Comparison of ENCODE assay signal across 15 cellular contexts in the genomic region with DNA sequence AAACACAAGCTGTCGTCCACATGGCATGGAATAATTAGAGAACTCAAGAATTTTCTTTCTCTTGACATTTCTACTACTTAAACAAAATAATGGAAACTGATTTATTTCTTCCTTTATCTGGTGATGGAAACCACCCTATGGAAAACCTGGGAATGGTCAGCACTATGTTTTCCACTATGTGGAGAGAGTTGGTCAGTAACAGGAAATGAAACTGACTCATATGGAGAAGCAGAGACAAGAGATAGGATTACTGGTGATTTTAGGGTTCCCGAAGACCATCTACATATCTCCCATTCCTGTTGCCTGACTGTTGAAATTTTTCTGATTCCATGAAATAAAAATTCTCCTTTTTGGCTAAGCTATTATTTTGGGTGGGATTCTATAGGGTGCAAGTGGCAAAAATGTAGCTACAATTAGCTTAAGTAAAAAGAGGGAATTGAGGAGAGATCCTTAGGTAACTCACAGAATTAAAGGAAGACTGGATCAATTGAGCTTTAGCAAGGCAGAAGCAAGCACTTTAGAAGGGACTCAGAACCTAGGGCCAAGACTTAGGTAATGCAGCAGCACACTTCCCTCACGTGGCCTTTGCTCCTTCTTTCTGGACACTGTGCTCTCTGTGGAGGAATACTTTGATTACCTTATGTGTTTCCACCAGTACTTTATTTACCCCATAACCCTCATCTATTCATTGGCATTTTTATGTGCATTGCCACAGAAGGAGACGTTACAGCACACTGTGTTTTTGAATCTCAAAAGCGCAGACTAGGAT.
DNase-seq lines count a peak whose midpoint lies in the region; ATAC-seq and TF ChIP-seq lines count a peak whose summit lies in the region.
"Had no signal": no experiment of that assay in that cellular context is flagged by ENCODE, and none has a peak within 500 bp of the region (broad histone marks: within the 10 kb centered on the region; RNA-seq: fewer than 3 reads in every experiment).

No MANE protein-coding gene starts in this region.

- intact Hi-C loops in lower lobe of right lung (cut with DNase I) = no loop called here

- DNase-seq in HCEC 1CT (peak; percentile 84), adipocyte (ENCODE audit: low read depth) (peak; percentile 51), foreskin fibroblast (peak; percentile 63 to 78), cortex of kidney (lab: John Stamatoyannopoulos, UW) (no peak), cerebellar cortex (ENCODE audit: low spot score) (no peak), lower lobe of right lung (no peak)
- DNase-seq: activated gamma-delta T cell; CD4-positive, CD25-positive, alpha-beta regulatory T cell; endodermal cell; mucosa of descending colon; NCI-H187; NCI-H510A had no signal

- no peak overlapping the region for H3K4me3 ChIP-seq in adipocyte (ENCODE audit: low read length)
- H3K4me3 ChIP-seq in foreskin fibroblast (ENCODE audit: low read depth in 1 of 2, low read length in 2 of 2) = no peak overlapping the region
- H3K4me3 ChIP-seq in skeletal muscle satellite cell (ENCODE audit: low read length) = peak overlapping the region; percentile 30
- no peak overlapping the region for H3K4me3 ChIP-seq in lower lobe of right lung
- H3K4me3 ChIP-seq: mucosa of descending colon, SK-N-MC had no signal

- H3K4me1 ChIP-seq in adipocyte (ENCODE audit: control insufficient read depth, insufficient read depth, low read length) = peaks cover 48% of the 10 kb centered on the region
- peaks cover 62% of the 10 kb centered on the region for H3K4me1 ChIP-seq in skeletal muscle satellite cell (ENCODE audit: control insufficient read depth, insufficient read depth, low read length)
- peaks cover 9% of the 10 kb centered on the region for H3K4me1 ChIP-seq in lower lobe of right lung
- H3K4me1 ChIP-seq: parathyroid adenoma had no signal

- no peak overlapping the region for H3K27ac ChIP-seq in lower lobe of right lung
- H3K27ac ChIP-seq: parathyroid adenoma, SK-N-MC had no signal

- H3K9ac ChIP-seq in adipocyte (ENCODE audit: low read length) (peak overlapping the region; percentile 1), skeletal muscle satellite cell (ENCODE audit: low read depth, low read length) (peak overlapping the region; percentile 64)
- H3K9ac ChIP-seq: parathyroid adenoma had no signal

- H3K27me3 ChIP-seq in adipocyte (replicated peaks; ENCODE audit: control insufficient read depth, insufficient read depth, low read length) = no peaks in the 10 kb centered on the region
- no peaks in the 10 kb centered on the region for H3K27me3 ChIP-seq in skeletal muscle satellite cell (ENCODE audit: control insufficient read depth, insufficient read depth, low read length)
- H3K27me3 ChIP-seq in lower lobe of right lung (ENCODE audit: low read depth) = no peaks in the 10 kb centered on the region

- H3K9me3 ChIP-seq in adipocyte (ENCODE audit: control insufficient read depth, low read length) (peaks cover 17% of the 10 kb centered on the region), skeletal muscle satellite cell (replicated peaks; ENCODE audit: low read length) (no peaks in the 10 kb centered on the region), lower lobe of right lung (no peaks in the 10 kb centered on the region)
- H3K9me3 ChIP-seq: mucosa of descending colon had no signal

- no peak for ATAC-seq in lower lobe of right lung
- ATAC-seq: mucosa of descending colon had no signal

- peak overlapping the region; percentile 65 for H3K4me2 ChIP-seq in skeletal muscle satellite cell (ENCODE audit: low read length)

- no peaks in the 10 kb centered on the region for H3K36me3 ChIP-seq in adipocyte (ENCODE audit: control insufficient read depth, insufficient read depth, low read length, severe bottlenecking)
- no peaks in the 10 kb centered on the region for H3K36me3 ChIP-seq in skeletal muscle satellite cell (ENCODE audit: insufficient read depth, low read length)
- H3K36me3 ChIP-seq in lower lobe of right lung = no peaks in the 10 kb centered on the region

- TF ChIP-seq CTCF in foreskin fibroblast (IDR thresholded peaks at IDR 0.05; ENCODE audit: low read depth, low read length) (no peak), lower lobe of right lung (IDR thresholded peaks at IDR 0.05) (no peak)

Comparison
In these comparisons a context has a peak if more than half of its experiments do, and no peak if none do; other contexts are left out.
1. DNase-seq: peak in HCEC 1CT (single experiment), adipocyte (single experiment) and foreskin fibroblast (2 of 2); none in cortex of kidney (single experiment), cerebellar cortex (single experiment) and lower lobe of right lung (single experiment).